8 cellular contexts compared by ENCODE assay signal in the genomic region with DNA sequence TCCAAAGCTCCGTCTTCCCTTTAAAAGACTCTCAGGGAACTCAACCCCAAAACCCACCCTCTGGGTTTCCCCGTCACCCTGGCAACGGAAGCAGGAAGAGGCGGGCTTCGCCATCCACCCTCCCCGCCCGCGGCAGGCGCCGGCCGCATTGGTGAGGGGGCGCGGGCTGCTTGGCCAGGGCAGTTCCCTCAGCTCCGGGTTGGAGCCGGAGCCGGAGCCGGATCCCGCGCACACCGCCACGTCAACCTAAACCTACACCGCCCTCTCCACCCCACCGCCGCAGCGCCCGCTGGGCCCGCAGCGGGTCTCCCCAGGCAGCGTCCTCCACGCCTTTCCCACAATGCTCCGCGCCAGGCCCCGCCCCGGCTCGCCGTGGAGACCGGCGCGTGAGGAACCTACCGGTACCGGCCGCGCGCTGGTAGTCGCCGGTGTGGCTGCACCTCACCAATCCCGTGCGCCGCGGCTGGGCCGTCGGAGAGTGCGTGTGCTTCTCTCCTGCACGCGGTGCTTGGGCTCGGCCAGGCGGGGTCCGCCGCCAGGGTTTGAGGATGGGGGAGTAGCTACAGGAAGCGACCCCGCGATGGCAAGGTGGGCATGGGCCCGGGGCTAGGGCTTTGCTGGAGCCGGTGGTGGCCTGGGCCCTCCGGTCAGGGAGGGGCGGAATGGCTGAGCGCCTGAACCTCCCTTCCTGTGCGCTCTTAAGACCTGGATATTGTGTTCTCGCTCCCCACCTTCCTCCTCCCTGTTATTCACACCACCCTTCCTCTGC. TPM values are rescaled to one million over a fixed set of nuclear protein-coding genes. Genes with fewer than 3 reads are reported as not detected.
DNase-seq lines count a peak whose midpoint lies in the region; ATAC-seq and TF ChIP-seq lines count a peak whose summit lies in the region.

TSS of gene DNAJC10 (plus strand) at position 362 of the 769 bp plus-strand sequence. CDS start 1,830 bp downstream, outside the sequence.

- DNase-seq in DMS79 (lab: John Stamatoyannopoulos, UW) (peak; percentile 90), Panc1 (ENCODE audit: low read depth, low spot score) (peak; percentile 28), activated T-helper 1 cell treated with Interleukin-2 at 50 U/mL for 16 hours (ENCODE audit: low read depth) (peak; percentile 74), fibroblast of lung (ENCODE audit: low read depth in 2 of 2) (peak; percentile 92 to 94)
- DNase-seq in naive thymus-derived CD4-positive, alpha-beta T cell, result peak; percentile 79 to 91 (median 86)
- peak; percentile 90 for DNase-seq in stimulated activated naive B cell treated with anti-CD40 and anti-IgM and Interleukin-4, amounts not matched to agents 10 μg/mL and 1 μg/mL and 100 μg/mL, for 72 hours

- peak; percentile 83 for ATAC-seq in GM21619 (IDR thresholded peaks at IDR 0.05; ENCODE audit: unreplicated experiment)
- ATAC-seq in Panc1, result peak; percentile 96
- ATAC-seq in naive thymus-derived CD4-positive, alpha-beta T cell, result peak; percentile 91
- ATAC-seq in stimulated activated naive B cell treated with anti-CD40 and anti-IgM and Interleukin-4, amounts not matched to agents 10 μg/mL and 1 μg/mL and 100 μg/mL, for 72 hours (replicated peaks), result peak; percentile 84 to 86

- no peak for TF ChIP-seq RAD21 in Ishikawa (IDR thresholded peaks at IDR 0.05; ENCODE audit: low read depth)

- H3K4me3 ChIP-seq in Panc1 (ENCODE audit: low read depth in 2 of 2, low read length in 2 of 2) (peak within 1 kb of the TSS; percentile 96), fibroblast of lung (replicated peaks in 1 of 4; ENCODE audit: control extremely low read depth in 1 of 4, insufficient read depth in 1 of 4, low read depth in 3 of 4, low read length in 4 of 4) (peak within 1 kb of the TSS; percentile 93 to 99 (median 97))
- H3K4me3 ChIP-seq in naive thymus-derived CD4-positive, alpha-beta T cell (ENCODE audit: low read length), result peak within 1 kb of the TSS; percentile 86

- H3K36me3 Mint-ChIP-seq in naive thymus-derived CD4-positive, alpha-beta T cell, result peaks cover 0 to 6% (median 4%) of the 10 kb centered on the region in 5 donors
- peaks cover 4% of the 10 kb centered on the region in 2 donors for H3K36me3 Mint-ChIP-seq in stimulated activated naive B cell treated with anti-CD40 and anti-IgM and Interleukin-4, amounts not matched to agents 10 μg/mL and 1 μg/mL and 100 μg/mL, for 72 hours

- H2AFZ ChIP-seq in fibroblast of lung (ENCODE audit: low read length), result peak within 1 kb of the TSS; percentile 98

- no TSS peak for BruUV-seq in Panc1 (replicated peaks; lab: Mats Ljungman, UMichigan)

- in situ Hi-C loops in Panc1 (cut with HindIII; ENCODE audit: low pct_unique_long_range_greater_than_20kb, low sequenced_read_pairs), result no loop called here

- intact Hi-C loops in Panc1 (cut with micrococcal nuclease; ENCODE audit: unreplicated experiment), result no loop called here
- intact Hi-C loops in naive thymus-derived CD4-positive, alpha-beta T cell (cut with micrococcal nuclease), result loop anchor here (1.0 to 5.0 kb wide), 10 partner anchors 17 to 1734 kb away; partner anchors contain the start of genes NCKAP1 (in 2 of the 2), NUP35 (in 2 of the 2), ITPRID2 (in 1 of the 2) and UBE2E3 (in 1 of the 2)

- H3K9ac ChIP-seq in fibroblast of lung (ENCODE audit: insufficient read depth, low read length), result peak within 1 kb of the TSS; percentile 88

- H3K4me3 Mint-ChIP-seq in naive thymus-derived CD4-positive, alpha-beta T cell, result no peak within 1 kb of the TSS
- H3K4me3 Mint-ChIP-seq in stimulated activated naive B cell treated with anti-CD40 and anti-IgM and Interleukin-4, amounts not matched to agents 10 μg/mL and 1 μg/mL and 100 μg/mL, for 72 hours, result no peak within 1 kb of the TSS

- peaks cover 14% of the 10 kb centered on the region; the same call in 1 of the 2 replicates for H3K4me1 ChIP-seq in Panc1 (ENCODE audit: control insufficient read depth, insufficient read depth, low read length)
- H3K4me1 ChIP-seq in fibroblast of lung (ENCODE audit: control insufficient read depth, extremely low read depth, insufficient read depth, low read length), result peaks cover 4% of the 10 kb centered on the region
- H3K4me1 ChIP-seq in naive thymus-derived CD4-positive, alpha-beta T cell (ENCODE audit: control insufficient read depth in 2 of 2, insufficient read depth in 2 of 2, low read length in 2 of 2), result peaks cover 9 to 16% of the 10 kb centered on the region in 2 donors

- H3K9me3 ChIP-seq in Panc1 (ENCODE audit: control insufficient read depth, insufficient read depth, low read depth, low read length), result no peaks in the 10 kb centered on the region
- no peaks in the 10 kb centered on the region for H3K9me3 ChIP-seq in fibroblast of lung (ENCODE audit: control insufficient read depth, insufficient read depth, low read depth, low read length)
- H3K9me3 ChIP-seq in naive thymus-derived CD4-positive, alpha-beta T cell (ENCODE audit: control insufficient read depth in 2 of 3, low read length in 3 of 3), result no peaks in the 10 kb centered on the region

- peaks cover 0 to 13% (median 9%) of the 10 kb centered on the region in 7 donors for H3K4me1 Mint-ChIP-seq in naive thymus-derived CD4-positive, alpha-beta T cell
- peaks cover 5 to 14% of the 10 kb centered on the region in 2 donors for H3K4me1 Mint-ChIP-seq in stimulated activated naive B cell treated with anti-CD40 and anti-IgM and Interleukin-4, amounts not matched to agents 10 μg/mL and 1 μg/mL and 100 μg/mL, for 72 hours

- no peaks in the 10 kb centered on the region for H3K9me3 Mint-ChIP-seq in naive thymus-derived CD4-positive, alpha-beta T cell
- no peaks in the 10 kb centered on the region for H3K9me3 Mint-ChIP-seq in stimulated activated naive B cell treated with anti-CD40 and anti-IgM and Interleukin-4, amounts not matched to agents 10 μg/mL and 1 μg/mL and 100 μg/mL, for 72 hours

- H3K79me2 ChIP-seq in fibroblast of lung (ENCODE audit: control insufficient read depth, insufficient read depth, low read length), result peaks cover 11% of the 10 kb centered on the region

- H3K36me3 ChIP-seq in Panc1 (ENCODE audit: control insufficient read depth, insufficient read depth, low read length) (peaks cover 11% of the 10 kb centered on the region; the same call in 1 of the 2 replicates), fibroblast of lung (ENCODE audit: control insufficient read depth, insufficient read depth, low read length) (no peaks in the 10 kb centered on the region)
- peaks cover 0 to 8% (median 0%) of the 10 kb centered on the region in 3 experiments for H3K36me3 ChIP-seq in naive thymus-derived CD4-positive, alpha-beta T cell (ENCODE audit: control insufficient read depth in 2 of 3, insufficient read depth in 3 of 3, low read length in 3 of 3)

- no peak; the same call in 1 of the 2 replicates for TF ChIP-seq EP300 in Ishikawa (IDR thresholded peaks at IDR 0.05; ENCODE audit: borderline replicate concordance)

- POLR2A ChIA-PET in Panc1 (lab: Charles Lee), result interaction anchor here (0.5 kb wide), 1 partner anchor 726 kb away, joined by 4 read pairs; no protein-coding TSS in a partner anchor
- POLR2A ChIA-PET in naive thymus-derived CD4-positive, alpha-beta T cell (lab: Charles Lee), result no interaction called here

- H3K27ac ChIP-seq in Panc1 (ENCODE audit: low read length) (peak within 1 kb of the TSS; percentile 90), fibroblast of lung (ENCODE audit: insufficient read depth, low read length) (peak within 1 kb of the TSS; percentile 87)
- peak within 1 kb of the TSS; percentile 73 for H3K27ac ChIP-seq in naive thymus-derived CD4-positive, alpha-beta T cell (ENCODE audit: low read depth, low read length)

- no peak within 1 kb of the TSS for H3K27ac Mint-ChIP-seq in naive thymus-derived CD4-positive, alpha-beta T cell
- H3K27ac Mint-ChIP-seq in stimulated activated naive B cell treated with anti-CD40 and anti-IgM and Interleukin-4, amounts not matched to agents 10 μg/mL and 1 μg/mL and 100 μg/mL, for 72 hours, result peak within 1 kb of the TSS; percentile 56

- H3K4me2 ChIP-seq in fibroblast of lung (ENCODE audit: extremely low read depth, insufficient read depth, low read length), result peak within 1 kb of the TSS; percentile 93

- CTCF ChIA-PET in Panc1 (lab: Charles Lee), result interaction anchor here (0.6 kb wide), 1 partner anchor 49 kb away, joined by 3 read pairs; no protein-coding TSS in a partner anchor
- CTCF ChIA-PET in naive thymus-derived CD4-positive, alpha-beta T cell (lab: Charles Lee), result interaction anchor here (0.6 kb wide), 2 partner anchors 405 to 1695 kb away, joined by 3 read pairs; no protein-coding TSS in a partner anchor

- H3K27me3 Mint-ChIP-seq in naive thymus-derived CD4-positive, alpha-beta T cell, result peaks cover 0 to 11% (median under 1%) of the 10 kb centered on the region in 5 donors
- H3K27me3 Mint-ChIP-seq in stimulated activated naive B cell treated with anti-CD40 and anti-IgM and Interleukin-4, amounts not matched to agents 10 μg/mL and 1 μg/mL and 100 μg/mL, for 72 hours, result no peaks in the 10 kb centered on the region

- H4K20me1 ChIP-seq in fibroblast of lung (ENCODE audit: control insufficient read depth, extremely low read depth, insufficient read depth, low read length), result no peaks in the 10 kb centered on the region

- TF ChIP-seq CTCF in Panc1 (IDR thresholded peaks at IDR 0.05) (no peak), fibroblast of lung (conservative IDR thresholded peaks at IDR 0.05 in 1 of 2, IDR thresholded peaks at IDR 0.05 in 1 of 2; ENCODE audit: low read depth in 1 of 2, low read length in 2 of 2) (no peak)

- H3K27me3 ChIP-seq in Panc1 (ENCODE audit: control insufficient read depth, insufficient read depth, low read length) (no peaks in the 10 kb centered on the region), fibroblast of lung (ENCODE audit: control insufficient read depth, insufficient read depth, low read length) (no peaks in the 10 kb centered on the region)
- no peaks in the 10 kb centered on the region for H3K27me3 ChIP-seq in naive thymus-derived CD4-positive, alpha-beta T cell (ENCODE audit: control insufficient read depth in 2 of 2, insufficient read depth in 2 of 2, low read length in 2 of 2)

TF ChIP-seq in Ishikawa, 13 proteins besides CTCF, POLR2A, EP300 and RAD21 (continues in another document):
- TF ChIP-seq TAF1 (IDR thresholded peaks at IDR 0.05; ENCODE audit: low read depth) (peak; percentile 59), EGR1 (IDR thresholded peaks at IDR 0.05) (peak; percentile 35; the same call in 1 of the 2 replicates), ZBTB7A (IDR thresholded peaks at IDR 0.05; ENCODE audit: low read depth) (peak; percentile 77), YY1 (IDR thresholded peaks at IDR 0.05; ENCODE audit: low read depth) (peak; percentile 47)
- TF ChIP-seq, protein P1, sequence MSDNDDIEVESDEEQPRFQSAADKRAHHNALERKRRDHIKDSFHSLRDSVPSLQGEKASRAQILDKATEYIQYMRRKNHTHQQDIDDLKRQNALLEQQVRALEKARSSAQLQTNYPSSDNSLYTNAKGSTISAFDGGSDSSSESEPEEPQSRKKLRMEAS (IDR thresholded peaks at IDR 0.05), result peak; percentile 81

RNA-seq across cellular contexts. Expression of gene DNAJC10, which starts in this region (rescaled TPM):
- total RNA-seq in Panc1 (2021; ENCODE audit: unreplicated experiment), result 122 TPM
- 53.7 TPM for polyA plus RNA-seq in Panc1 (2012; ENCODE audit: insufficient read length)
- total RNA-seq in fibroblast of lung, result 70.1 and 102 TPM in 2 replicates
- 50.7 and 86.7 TPM in 2 replicates for polyA plus RNA-seq in fibroblast of lung
- 57.0 and 94.0 TPM in 2 replicates for polyA plus RNA-seq in fibroblast of lung (2012)
- polyA minus RNA-seq in fibroblast of lung (ENCODE audit: low replicate concordance), result 4.9 and 5.3 TPM in 2 replicates
- total RNA-seq in naive thymus-derived CD4-positive, alpha-beta T cell, result 10 to 100 TPM; 35.9 to 70.4 (median 55.6) TPM
- polyA plus RNA-seq in naive thymus-derived CD4-positive, alpha-beta T cell, result 10 to 100 TPM; 39.3 to 52.8 TPM

Comparison
In these comparisons a context has a peak if more than half of its experiments do, and no peak if none do; other contexts are left out.
1. Peak in every context shown above with its lines: DNase-seq, ATAC-seq, H3K4me3 ChIP-seq and H3K27ac ChIP-seq.
2. DNase-seq: peak in every context shown above with its lines; median percentile 93 in fibroblast of lung; 90 in DMS79; 90 in stimulated activated naive B cell treated with anti-CD40 and anti-IgM and Interleukin-4, amounts not matched to agents 10 μg/mL and 1 μg/mL and 100 μg/mL, for 72 hours; 86 in naive thymus-derived CD4-positive, alpha-beta T cell; 74 in activated T-helper 1 cell treated with Interleukin-2 at 50 U/mL for 16 hours; 28 in Panc1.